In genomic region chr4:108247511-108248088, GRCh38 we compare ENCODE assay signal across 1 cellular context.
TF ChIP-seq lines count a peak whose summit lies in the region.

No MANE protein-coding gene starts in this region.

TF ChIP-seq in GM23338, 12 proteins besides CTCF, POLR2A, EP300 and RAD21 (continued from another document):
- TF ChIP-seq ZNF462 (CRISPR knock-in tag; IDR thresholded peaks at IDR 0.05): no peak
- no peak for TF ChIP-seq POLR2AphosphoS5 (IDR thresholded peaks at IDR 0.05; ENCODE audit: low read depth)
- TF ChIP-seq REST (IDR thresholded peaks at IDR 0.05; ENCODE audit: unreplicated experiment): no peak
- TF ChIP-seq NANOG (IDR thresholded peaks at IDR 0.05; ENCODE audit: borderline replicate concordance): no peak
- TF ChIP-seq STAT1 (IDR thresholded peaks at IDR 0.05; ENCODE audit: unreplicated experiment): no peak
- no peak for TF ChIP-seq EZH2 (IDR thresholded peaks at IDR 0.05; ENCODE audit: low read depth, unreplicated experiment)
